ENCODE assay signal across 1 cellular context in the genomic region with DNA sequence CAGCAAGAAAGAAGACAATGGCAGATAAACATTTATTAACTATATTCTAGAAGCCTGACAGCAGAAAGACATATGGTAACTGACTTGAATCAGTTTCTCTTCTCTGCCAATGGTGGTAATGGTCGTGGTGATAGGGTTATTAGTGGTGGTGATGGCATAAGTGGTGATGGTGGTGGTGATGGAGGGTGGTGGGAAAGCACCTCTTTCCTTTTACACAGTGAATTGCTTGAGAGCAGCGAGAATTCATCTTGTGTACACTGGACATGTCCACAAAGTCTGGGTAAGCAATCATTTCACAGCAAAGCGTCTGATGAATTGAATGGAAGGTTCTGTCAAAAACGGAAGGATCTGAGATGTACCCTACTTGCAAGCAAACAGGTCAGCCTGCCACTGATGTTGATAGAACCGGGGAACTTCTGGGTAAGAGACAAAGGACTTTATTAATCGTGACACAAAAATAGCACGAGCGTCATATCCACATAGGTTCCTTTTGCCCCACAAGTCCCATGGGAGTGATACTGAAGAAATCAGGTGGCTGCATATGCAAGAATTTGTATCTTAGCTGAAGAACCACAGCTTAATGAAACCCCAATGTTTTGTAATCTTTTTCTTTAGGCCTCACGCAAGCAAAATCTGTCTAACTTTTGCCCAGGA.
TF ChIP-seq lines count a peak whose summit lies in the region.

No MANE protein-coding gene starts in this region.

TF ChIP-seq in HepG2, 621 proteins besides CTCF, POLR2A, EP300 and RAD21 (continued from another document):
- TF ChIP-seq, protein P1, sequence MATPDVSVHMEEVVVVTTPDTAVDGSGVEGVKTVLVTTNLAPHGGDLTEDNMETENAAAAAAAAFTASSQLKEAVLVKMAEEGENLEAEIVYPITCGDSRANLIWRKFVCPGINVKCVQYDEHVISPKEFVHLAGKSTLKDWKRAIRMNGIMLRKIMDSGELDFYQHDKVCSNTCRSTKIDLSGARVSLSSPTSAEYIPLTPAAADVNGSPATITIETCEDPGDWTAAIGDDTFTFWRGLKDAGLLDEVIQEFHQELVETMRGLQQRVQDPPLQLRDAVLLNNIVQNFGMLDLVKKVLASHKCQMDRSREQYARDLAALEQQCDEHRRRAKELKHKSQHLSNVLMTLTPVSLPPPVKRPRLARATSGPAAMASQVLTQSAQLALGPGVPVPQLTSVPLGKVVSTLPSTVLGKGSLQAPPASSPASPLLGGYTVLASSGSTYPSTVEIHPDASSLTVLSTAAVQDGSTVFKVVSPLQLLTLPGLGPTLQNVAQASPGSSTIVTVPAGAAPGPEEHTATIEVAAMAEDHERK (CRISPR knock-in tag; IDR thresholded peaks at IDR 0.05; ENCODE audit: low read depth) = no peak
- TF ChIP-seq ZNF768 (CRISPR knock-in tag; IDR thresholded peaks at IDR 0.05) = no peak
